1 cellular context compared by ENCODE assay signal in the genomic region with DNA sequence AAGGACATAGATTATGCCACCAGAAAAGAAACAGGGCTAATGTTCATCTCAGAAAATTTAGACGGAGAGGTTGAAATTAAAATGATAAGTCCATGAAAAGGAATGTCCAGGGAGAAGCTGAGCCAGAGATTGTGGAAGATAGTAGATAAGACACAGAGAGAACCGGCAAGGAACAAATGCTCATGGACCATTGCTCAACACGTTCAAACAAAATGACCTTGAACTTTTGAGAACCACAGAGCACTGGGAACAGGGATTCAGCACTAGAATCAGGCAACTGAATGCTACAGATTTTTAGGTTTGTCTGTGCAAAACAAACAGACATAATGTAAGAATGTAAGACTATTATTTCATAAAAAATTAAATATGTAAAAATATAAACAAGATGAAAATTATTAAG.
TF ChIP-seq lines count a peak whose summit lies in the region.

No MANE protein-coding gene starts in this region.

TF ChIP-seq in HepG2, 621 proteins besides CTCF, POLR2A, EP300 and RAD21 (continued from another document):
- TF ChIP-seq TEAD3 (CRISPR knock-in tag; optimal IDR thresholded peaks at IDR 0.05; ENCODE audit: borderline replicate concordance) (peak; percentile 11), BCL6 (CRISPR knock-in tag; IDR thresholded peaks at IDR 0.05) (0 out of 2 replicates have a peak, but pooled peaks have one; percentile 14), ZMYM4 (CRISPR knock-in tag; IDR thresholded peaks at IDR 0.05) (0 out of 2 replicates have a peak, but pooled peaks have one; percentile 39), PAXIP1 (CRISPR knock-in tag; conservative IDR thresholded peaks at IDR 0.05) (peak; percentile 38; the same call in 1 of the 2 replicates), NFKBIZ (CRISPR knock-in tag; IDR thresholded peaks at IDR 0.05) (no peak), CEBPB (IDR thresholded peaks at IDR 0.05; ENCODE audit: borderline replicate concordance, low read depth, low read length) (peak; percentile 82; the same call in 1 of the 2 replicates), HMG20A (CRISPR knock-in tag; IDR thresholded peaks at IDR 0.05; ENCODE audit: borderline replicate concordance) (peak; percentile 83; the same call in 1 of the 2 replicates), ZFP91 (CRISPR knock-in tag; IDR thresholded peaks at IDR 0.05; ENCODE audit: borderline replicate concordance) (no peak), SOX5 (CRISPR knock-in tag; IDR thresholded peaks at IDR 0.05; ENCODE audit: borderline replicate concordance) (peak; percentile 35; the same call in 1 of the 2 replicates), ZNF20 (CRISPR knock-in tag; IDR thresholded peaks at IDR 0.05) (no peak), HMG20B (CRISPR knock-in tag; conservative IDR thresholded peaks at IDR 0.05) (peak; percentile 38; the same call in 1 of the 2 replicates), ZNF629 (CRISPR knock-in tag; conservative IDR thresholded peaks at IDR 0.05) (no peak), GFI1 (CRISPR knock-in tag; IDR thresholded peaks at IDR 0.05; ENCODE audit: borderline replicate concordance) (peak; percentile 62; the same call in 1 of the 2 replicates), CEBPG (CRISPR knock-in tag; IDR thresholded peaks at IDR 0.05) (peak; percentile 90), FOSL2 (CRISPR knock-in tag; IDR thresholded peaks at IDR 0.05) (peak; percentile 28; the same call in 1 of the 2 replicates)
- TF ChIP-seq, protein P1, sequence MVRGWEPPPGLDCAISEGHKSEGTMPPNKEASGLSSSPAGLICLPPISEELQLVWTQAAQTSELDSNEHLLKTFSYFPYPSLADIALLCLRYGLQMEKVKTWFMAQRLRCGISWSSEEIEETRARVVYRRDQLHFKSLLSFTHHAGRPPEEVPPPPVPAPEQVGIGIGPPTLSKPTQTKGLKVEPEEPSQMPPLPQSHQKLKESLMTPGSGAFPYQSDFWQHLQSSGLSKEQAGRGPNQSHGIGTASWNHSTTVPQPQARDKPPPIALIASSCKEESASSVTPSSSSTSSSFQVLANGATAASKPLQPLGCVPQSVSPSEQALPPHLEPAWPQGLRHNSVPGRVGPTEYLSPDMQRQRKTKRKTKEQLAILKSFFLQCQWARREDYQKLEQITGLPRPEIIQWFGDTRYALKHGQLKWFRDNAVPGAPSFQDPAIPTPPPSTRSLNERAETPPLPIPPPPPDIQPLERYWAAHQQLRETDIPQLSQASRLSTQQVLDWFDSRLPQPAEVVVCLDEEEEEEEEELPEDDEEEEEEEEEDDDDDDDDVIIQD (CRISPR knock-in tag; IDR thresholded peaks at IDR 0.05; ENCODE audit: low read depth), result peak; percentile 38; the same call in 1 of the 2 replicates
- TF ChIP-seq, protein P2, sequence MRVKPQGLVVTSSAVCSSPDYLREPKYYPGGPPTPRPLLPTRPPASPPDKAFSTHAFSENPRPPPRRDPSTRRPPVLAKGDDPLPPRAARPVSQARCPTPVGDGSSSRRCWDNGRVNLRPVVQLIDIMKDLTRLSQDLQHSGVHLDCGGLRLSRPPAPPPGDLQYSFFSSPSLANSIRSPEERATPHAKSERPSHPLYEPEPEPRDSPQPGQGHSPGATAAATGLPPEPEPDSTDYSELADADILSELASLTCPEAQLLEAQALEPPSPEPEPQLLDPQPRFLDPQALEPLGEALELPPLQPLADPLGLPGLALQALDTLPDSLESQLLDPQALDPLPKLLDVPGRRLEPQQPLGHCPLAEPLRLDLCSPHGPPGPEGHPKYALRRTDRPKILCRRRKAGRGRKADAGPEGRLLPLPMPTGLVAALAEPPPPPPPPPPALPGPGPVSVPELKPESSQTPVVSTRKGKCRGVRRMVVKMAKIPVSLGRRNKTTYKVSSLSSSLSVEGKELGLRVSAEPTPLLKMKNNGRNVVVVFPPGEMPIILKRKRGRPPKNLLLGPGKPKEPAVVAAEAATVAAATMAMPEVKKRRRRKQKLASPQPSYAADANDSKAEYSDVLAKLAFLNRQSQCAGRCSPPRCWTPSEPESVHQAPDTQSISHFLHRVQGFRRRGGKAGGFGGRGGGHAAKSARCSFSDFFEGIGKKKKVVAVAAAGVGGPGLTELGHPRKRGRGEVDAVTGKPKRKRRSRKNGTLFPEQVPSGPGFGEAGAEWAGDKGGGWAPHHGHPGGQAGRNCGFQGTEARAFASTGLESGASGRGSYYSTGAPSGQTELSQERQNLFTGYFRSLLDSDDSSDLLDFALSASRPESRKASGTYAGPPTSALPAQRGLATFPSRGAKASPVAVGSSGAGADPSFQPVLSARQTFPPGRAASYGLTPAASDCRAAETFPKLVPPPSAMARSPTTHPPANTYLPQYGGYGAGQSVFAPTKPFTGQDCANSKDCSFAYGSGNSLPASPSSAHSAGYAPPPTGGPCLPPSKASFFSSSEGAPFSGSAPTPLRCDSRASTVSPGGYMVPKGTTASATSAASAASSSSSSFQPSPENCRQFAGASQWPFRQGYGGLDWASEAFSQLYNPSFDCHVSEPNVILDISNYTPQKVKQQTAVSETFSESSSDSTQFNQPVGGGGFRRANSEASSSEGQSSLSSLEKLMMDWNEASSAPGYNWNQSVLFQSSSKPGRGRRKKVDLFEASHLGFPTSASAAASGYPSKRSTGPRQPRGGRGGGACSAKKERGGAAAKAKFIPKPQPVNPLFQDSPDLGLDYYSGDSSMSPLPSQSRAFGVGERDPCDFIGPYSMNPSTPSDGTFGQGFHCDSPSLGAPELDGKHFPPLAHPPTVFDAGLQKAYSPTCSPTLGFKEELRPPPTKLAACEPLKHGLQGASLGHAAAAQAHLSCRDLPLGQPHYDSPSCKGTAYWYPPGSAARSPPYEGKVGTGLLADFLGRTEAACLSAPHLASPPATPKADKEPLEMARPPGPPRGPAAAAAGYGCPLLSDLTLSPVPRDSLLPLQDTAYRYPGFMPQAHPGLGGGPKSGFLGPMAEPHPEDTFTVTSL (CRISPR knock-in tag; IDR thresholded peaks at IDR 0.05; ENCODE audit: borderline replicate concordance), result peak; percentile 58; the same call in 1 of the 2 replicates
